Comparison of ENCODE assay signal across 9 cellular contexts in genomic region chr5:96968074-96968473, GRCh38. TPM values are rescaled to one million over a fixed set of nuclear protein-coding genes. Genes with fewer than 3 reads are reported as not detected.
A peak's percentile ranks its signal among the peaks of the same experiment; 100 is the strongest.
DNase-seq lines count a peak whose midpoint lies in the region; ATAC-seq and TF ChIP-seq lines count a peak whose summit lies in the region.
"Had no signal": no experiment of that assay in that cellular context is flagged by ENCODE, and none has a peak within 500 bp of the region (broad histone marks: within the 10 kb centered on the region; RNA-seq: fewer than 3 reads in every experiment).

No MANE protein-coding gene starts in this region.

- H3K27me3 ChIP-seq in esophagus muscularis mucosa, result no peaks in the 10 kb centered on the region

- no peak for TF ChIP-seq EP300 in esophagus muscularis mucosa (IDR thresholded peaks at IDR 0.05)

- peaks cover 44 to 58% (median 49%) of the 10 kb centered on the region in 4 donors for H3K4me1 ChIP-seq in esophagus muscularis mucosa

- WGBS in esophagus muscularis mucosa, result 52% methylated on average over 1 of the region's 1 CpG

- H3K4me3 ChIP-seq in esophagus muscularis mucosa, result no peak overlapping the region

- H3K9me3 ChIP-seq in esophagus muscularis mucosa, result no peaks in the 10 kb centered on the region

- H3K27ac ChIP-seq in esophagus muscularis mucosa (replicated peaks in 1 of 4), result peak overlapping the region in 3 of 4 donors; percentile 18 to 38 (median 29)

- TF ChIP-seq POLR2A in esophagus muscularis mucosa (IDR thresholded peaks at IDR 0.05; ENCODE audit: low read depth), result no peak

- POLR2A ChIA-PET in GM10248 (lab: Yijun Ruan, JAX), result no interaction called here

- CTCF ChIA-PET in GM10248 (lab: Yijun Ruan, JAX), result no interaction called here

- peak; percentile 45 for DNase-seq in DMS53 (lab: John Stamatoyannopoulos, UW)
- peak; percentile 90 for DNase-seq in NCI-H446 treated with DMSO at 0.1 percent for 48 hours (lab: John Stamatoyannopoulos, UW)
- no peak for DNase-seq in esophagus muscularis mucosa (ENCODE audit: extremely low spot score)
- DNase-seq in omental fat pad (ENCODE audit: low spot score), result no peak
- no peak for DNase-seq in GM10248 (ENCODE audit: extremely low spot score)
- DNase-seq in cerebellar nuclear complex (lab: John Stamatoyannopoulos, UW), result no peak
- DNase-seq in activated effector memory CD4-positive, alpha-beta T cell treated with anti-CD3 and anti-CD28 coated beads, Interleukin-2, amount 50 U/mL, for 16 hours, result no peak
- no peak for DNase-seq in GM19240 (ENCODE audit: insufficient read length, low spot score)
- DNase-seq: activated gamma-delta T cell treated with Interleukin-2 at 50 U/mL for 16 hours had no signal

- H3K36me3 ChIP-seq in esophagus muscularis mucosa, result no peaks in the 10 kb centered on the region

- peak; percentile 85 for ATAC-seq in omental fat pad (ENCODE audit: low FRiP score)

- intact Hi-C loops in esophagus muscularis mucosa (cut with DNase I), result no loop called here

- TF ChIP-seq CTCF in esophagus muscularis mucosa (IDR thresholded peaks at IDR 0.05) (no peak), omental fat pad (IDR thresholded peaks at IDR 0.05) (no peak), GM10248 (IDR thresholded peaks at IDR 0.05; ENCODE audit: control extremely low read depth, extremely low read depth, low read depth, missing control alignments) (no peak)

RNA-seq across cellular contexts. Expression of gene LNPEP, which starts 32.2 kb away (rescaled TPM):
- total RNA-seq in esophagus muscularis mucosa (10 to 100 TPM; 55.2 to 80.2 (median 65.6) TPM), omental fat pad (100 to 1,000 TPM in 1 of 4 donors, 10 to 100 TPM in 3; 51.4 to 155 (median 62.8) TPM)

Comparison
In these comparisons a context has a peak if more than half of its experiments do, and no peak if none do; other contexts are left out.
1. DNase-seq: peak in DMS53 (single experiment) and NCI-H446 treated with DMSO at 0.1 percent for 48 hours (single experiment); none in esophagus muscularis mucosa (single experiment), omental fat pad (single experiment), GM10248 (single experiment), cerebellar nuclear complex (0 of 2), activated effector memory CD4-positive, alpha-beta T cell treated with anti-CD3 and anti-CD28 coated beads, Interleukin-2, amount 50 U/mL, for 16 hours (single experiment) and GM19240 (single experiment).